14 cellular contexts compared by ENCODE assay signal in the genomic region with DNA sequence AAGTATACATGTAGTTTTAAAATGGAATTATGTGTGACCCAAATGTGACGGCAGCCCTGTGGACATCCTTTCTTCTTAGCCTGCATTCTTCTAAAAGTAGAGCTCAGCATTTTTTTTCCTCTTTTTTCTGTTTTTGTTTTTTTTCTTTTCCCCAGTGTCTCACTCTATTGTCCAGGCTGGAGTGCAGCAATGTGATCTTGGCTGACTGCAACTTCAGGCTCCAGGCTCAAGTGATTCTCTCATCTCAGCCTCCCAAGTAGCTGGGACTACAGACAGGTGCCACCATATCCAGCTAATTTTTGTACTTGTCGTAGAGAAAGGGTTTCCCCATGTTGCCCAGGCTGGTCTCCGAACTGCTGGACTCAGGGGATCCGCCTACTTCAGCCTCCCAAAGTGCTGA.
DNase-seq lines count a peak whose midpoint lies in the region; ATAC-seq and TF ChIP-seq lines count a peak whose summit lies in the region.
"Had no signal": no experiment of that assay in that cellular context is flagged by ENCODE, and none has a peak within 500 bp of the region (broad histone marks: within the 10 kb centered on the region; RNA-seq: fewer than 3 reads in every experiment).

No MANE protein-coding gene starts in this region.

- H2BK15ac ChIP-seq in mesenchymal stem cell (ENCODE audit: low read depth, poor library complexity, severe bottlenecking): no peak overlapping the region

- no peaks in the 10 kb centered on the region for H4K20me1 ChIP-seq in GM23338 (replicated peaks; ENCODE audit: insufficient read depth)
- H4K20me1 ChIP-seq in GM23248 (ENCODE audit: insufficient read depth): no peaks in the 10 kb centered on the region
- H4K20me1 ChIP-seq: BLaER1 treated with 17β-estradiol and CSF1 and Interleukin-3, amounts not matched to agents 10 nM and 100 nM had no signal

- no peak overlapping the region for H2BK120ac ChIP-seq in mesenchymal stem cell (ENCODE audit: low read depth, low read length)

- H3K4me1 ChIP-seq in GM23338 (ENCODE audit: insufficient read depth) (peaks cover 46% of the 10 kb centered on the region), HUES64 (ENCODE audit: insufficient read depth, low read length) (peaks cover 54% of the 10 kb centered on the region), endodermal cell (ENCODE audit: control insufficient read depth, insufficient read depth, low read length) (peaks cover 3% of the 10 kb centered on the region), mesenchymal stem cell (ENCODE audit: control insufficient read depth, insufficient read depth, low read depth, low read length) (no peaks in the 10 kb centered on the region), GM23248 (ENCODE audit: insufficient read depth) (no peaks in the 10 kb centered on the region)
- H3K4me1 ChIP-seq: HAP-1 had no signal

- ATAC-seq in GM23338 (no peak), GM19397 (IDR thresholded peaks at IDR 0.05; ENCODE audit: unreplicated experiment) (no peak)

- peaks cover 12% of the 10 kb centered on the region for H3K9me3 ChIP-seq in HUES64 (ENCODE audit: insufficient read depth, low read depth, low read length)
- peaks cover 66% of the 10 kb centered on the region for H3K9me3 ChIP-seq in endodermal cell (ENCODE audit: control insufficient read depth, low read length)
- H3K9me3 ChIP-seq in mesenchymal stem cell (ENCODE audit: control insufficient read depth, low read length): peaks cover 6% of the 10 kb centered on the region
- no peaks in the 10 kb centered on the region for H3K9me3 ChIP-seq in GM23248 (ENCODE audit: low read depth)
- H3K9me3 ChIP-seq: HAP-1 had no signal

- H3K4ac ChIP-seq in mesenchymal stem cell (ENCODE audit: low read depth in 1 of 2, low read length in 2 of 2): no peak overlapping the region

- no peak for TF ChIP-seq CTCF in GM23338 (conservative IDR thresholded peaks at IDR 0.05; ENCODE audit: low read depth in 2 of 2)
- no peak for TF ChIP-seq CTCF in endodermal cell (conservative IDR thresholded peaks at IDR 0.05)

- 68% methylated on average over 4 of the region's 4 CpGs for WGBS in HUES64
- 83 to 93% methylated on average over 2 to 4 of the region's 4 CpGs for WGBS in endodermal cell (ENCODE audit: insufficient coverage in 1 of 2, insufficient read length in 1 of 2), 2 experiments
- WGBS in mesenchymal stem cell: 61% methylated on average over 4 of the region's 4 CpGs
- 26 to 36% methylated on average over 4 of the region's 4 CpGs for whole genome bisulfite sequencing in GM23248 (ENCODE audit: low coverage in 1 of 2, low lambda C conversion rate in 2 of 2, missing lambda C conversion rate in 2 of 2), 2 experiments

- H3K36me3 ChIP-seq in GM23338 (ENCODE audit: insufficient read depth) (peaks cover 6% of the 10 kb centered on the region; the same call in 1 of the 2 replicates), HUES64 (ENCODE audit: insufficient read depth, low read length) (peaks cover 12% of the 10 kb centered on the region), endodermal cell (ENCODE audit: control insufficient read depth, insufficient read depth, low read length) (peaks cover 80% of the 10 kb centered on the region), mesenchymal stem cell (ENCODE audit: control insufficient read depth in 1 of 2, insufficient read depth in 2 of 2, low read depth in 1 of 2, low read length in 2 of 2) (no peaks in the 10 kb centered on the region), GM23248 (ENCODE audit: low read depth) (no peaks in the 10 kb centered on the region)
- H3K36me3 ChIP-seq: BLaER1 treated with 17β-estradiol and CSF1 and Interleukin-3, amounts not matched to agents 10 nM and 100 nM; HAP-1 had no signal

- peak overlapping the region; percentile 94 for H3K27ac Mint-ChIP-seq in GM23338
- H3K27ac Mint-ChIP-seq in endodermal cell: peak overlapping the region; percentile 75
- H3K27ac Mint-ChIP-seq: CD4-positive, alpha-beta T cell had no signal

- no peak overlapping the region for H3K14ac ChIP-seq in mesenchymal stem cell (ENCODE audit: low read length in 2 of 2)

- no peak overlapping the region for H4K91ac ChIP-seq in mesenchymal stem cell (ENCODE audit: low read length)

- peaks cover 53% of the 10 kb centered on the region for H3K36me3 Mint-ChIP-seq in GM23338 (ENCODE audit: low read depth)
- peaks cover 72% of the 10 kb centered on the region for H3K36me3 Mint-ChIP-seq in endodermal cell (ENCODE audit: low read depth)

- no peak overlapping the region for H2BK12ac ChIP-seq in mesenchymal stem cell (ENCODE audit: low read length in 2 of 2)

- no peak overlapping the region for H3K23ac ChIP-seq in mesenchymal stem cell (ENCODE audit: low read length in 2 of 2)

- H3K4me3 Mint-ChIP-seq in GM23338: no peak overlapping the region
- no peak overlapping the region for H3K4me3 Mint-ChIP-seq in endodermal cell
- H3K4me3 Mint-ChIP-seq: CD4-positive, alpha-beta T cell had no signal

- H3K18ac ChIP-seq in mesenchymal stem cell (ENCODE audit: low read depth in 1 of 2, low read length in 2 of 2): no peak overlapping the region

- no peaks in the 10 kb centered on the region for H3K79me1 ChIP-seq in mesenchymal stem cell (replicated peaks; ENCODE audit: low read length, poor library complexity, severe bottlenecking)

- H3K79me2 ChIP-seq in GM23338 (replicated peaks; ENCODE audit: insufficient read depth) (no peaks in the 10 kb centered on the region), GM23248 (ENCODE audit: insufficient read depth) (no peaks in the 10 kb centered on the region)

- no peak overlapping the region for H4K8ac ChIP-seq in mesenchymal stem cell (ENCODE audit: low read length)

- H3K27me3 ChIP-seq in GM23338 (ENCODE audit: insufficient read depth): no peaks in the 10 kb centered on the region
- no peaks in the 10 kb centered on the region for H3K27me3 ChIP-seq in HUES64 (ENCODE audit: insufficient read depth, low read length)
- H3K27me3 ChIP-seq in endodermal cell (ENCODE audit: control insufficient read depth, insufficient read depth, low read length, poor library complexity, severe bottlenecking): no peaks in the 10 kb centered on the region
- no peaks in the 10 kb centered on the region for H3K27me3 ChIP-seq in mesenchymal stem cell (ENCODE audit: control insufficient read depth in 1 of 2, insufficient read depth in 1 of 2, low read length in 2 of 2)
- H3K27me3 ChIP-seq in GM23248 (replicated peaks; ENCODE audit: insufficient read depth): no peaks in the 10 kb centered on the region
- H3K27me3 ChIP-seq: BLaER1 treated with 17β-estradiol and CSF1 and Interleukin-3, amounts not matched to agents 10 nM and 100 nM had no signal

- H3K9me3 Mint-ChIP-seq in GM23338 (peaks cover 40% of the 10 kb centered on the region), endodermal cell (peaks cover 44% of the 10 kb centered on the region)

- H3K4me2 ChIP-seq in GM23338 (peak overlapping the region; percentile 2; the same call in 1 of the 2 replicates), mesenchymal stem cell (ENCODE audit: low read length, poor library complexity, severe bottlenecking) (no peak overlapping the region), GM23248 (ENCODE audit: unreplicated experiment) (no peak overlapping the region)
- H3K4me2 ChIP-seq: BLaER1 treated with 17β-estradiol and CSF1 and Interleukin-3, amounts not matched to agents 10 nM and 100 nM had no signal

- peaks cover 64% of the 10 kb centered on the region for H3K4me1 Mint-ChIP-seq in GM23338
- H3K4me1 Mint-ChIP-seq in endodermal cell: peaks cover 47% of the 10 kb centered on the region

- H3K9ac ChIP-seq in HUES64 (ENCODE audit: low read depth, low read length) (0 out of 2 replicates have a peak overlapping the region, but pooled peaks have one; percentile 0), endodermal cell (ENCODE audit: extremely low read depth, low read length, poor library complexity, severe bottlenecking) (no peak overlapping the region), mesenchymal stem cell (ENCODE audit: low read length) (peak overlapping the region; percentile 41), GM23248 (no peak overlapping the region)
- H3K9ac ChIP-seq: BLaER1 treated with 17β-estradiol and CSF1 and Interleukin-3, amounts not matched to agents 10 nM and 100 nM had no signal

- no peak overlapping the region for H3K4me3 ChIP-seq in GM23338
- H3K4me3 ChIP-seq in HUES64 (ENCODE audit: low read length): no peak overlapping the region
- no peak overlapping the region for H3K4me3 ChIP-seq in endodermal cell (ENCODE audit: low read length)
- no peak overlapping the region for H3K4me3 ChIP-seq in mesenchymal stem cell (ENCODE audit: insufficient read depth in 1 of 2, low read depth in 1 of 2, low read length in 2 of 2)
- no peak overlapping the region for H3K4me3 ChIP-seq in GM23248
- H3K4me3 ChIP-seq: BLaER1 treated with 17β-estradiol and CSF1 and Interleukin-3, amounts not matched to agents 10 nM and 100 nM; HAP-1 had no signal

- H3F3A ChIP-seq in GM23338 (replicated peaks; ENCODE audit: low read depth): peaks cover 15% of the 10 kb centered on the region
- no peaks in the 10 kb centered on the region for H3F3A ChIP-seq in GM23248 (ENCODE audit: insufficient read depth)

- no peak overlapping the region for H2BK5ac ChIP-seq in mesenchymal stem cell (ENCODE audit: low read depth, low read length, poor library complexity, severe bottlenecking)

- in situ Hi-C loops in GM23248 (cut with MboI): no loop called here

- peaks cover 10% of the 10 kb centered on the region for H3K27me3 Mint-ChIP-seq in GM23338 (ENCODE audit: insufficient read depth, low read depth, poor library complexity)
- no peaks in the 10 kb centered on the region for H3K27me3 Mint-ChIP-seq in endodermal cell (ENCODE audit: insufficient read depth)
- H3K27me3 Mint-ChIP-seq: CD4-positive, alpha-beta T cell had no signal

- no peak overlapping the region for H2AK5ac ChIP-seq in mesenchymal stem cell (ENCODE audit: low read length, severe bottlenecking)

- H3K9me2 ChIP-seq in GM23338 (ENCODE audit: insufficient read depth) (no peaks in the 10 kb centered on the region; the same call in 1 of the 2 replicates), GM23248 (ENCODE audit: insufficient read depth) (no peaks in the 10 kb centered on the region)

- no peak overlapping the region for H2AFZ ChIP-seq in GM23338
- no peak overlapping the region for H2AFZ ChIP-seq in mesenchymal stem cell (ENCODE audit: low read depth, low read length)
- H2AFZ ChIP-seq in GM23248: no peak overlapping the region

- DNase-seq in GM23338 (ENCODE audit: low spot score) (no peak), endodermal cell (no peak), mesenchymal stem cell (no peak), hepatic stellate cell (ENCODE audit: low spot score) (no peak), GM23248 (no peak)
- DNase-seq: 8988T; Calu3; CD4-positive, alpha-beta T cell; DMS 273 treated with DMSO at 0.1 percent for 48 hours; IMR-90 had no signal

- peak overlapping the region; percentile 99 for H3K27ac ChIP-seq in GM23338 (ENCODE audit: low read depth)
- H3K27ac ChIP-seq in HUES64 (ENCODE audit: low read depth, low read length): peak overlapping the region; percentile 100; the same call in 1 of the 2 replicates
- no peak overlapping the region for H3K27ac ChIP-seq in endodermal cell (ENCODE audit: low read depth, low read length)
- no peak overlapping the region for H3K27ac ChIP-seq in mesenchymal stem cell (ENCODE audit: low read length, poor library complexity, severe bottlenecking)
- H3K27ac ChIP-seq in GM23248: no peak overlapping the region
- H3K27ac ChIP-seq: BLaER1 treated with 17β-estradiol and CSF1 and Interleukin-3, amounts not matched to agents 10 nM and 100 nM had no signal

TF ChIP-seq in GM23338, 12 proteins besides CTCF, POLR2A, EP300 and RAD21:
- no peak for TF ChIP-seq ZNF331 (CRISPR knock-in tag; IDR thresholded peaks at IDR 0.05; ENCODE audit: low read depth)

Comparison
In these comparisons a context has a peak if more than half of its experiments do, and no peak if none do; other contexts are left out.
1. H3K27ac ChIP-seq: peak in GM23338 (single experiment) and HUES64 (single experiment); none in endodermal cell (single experiment), mesenchymal stem cell (single experiment) and GM23248 (single experiment).
2. H3K9ac ChIP-seq: peak in HUES64 (single experiment) and mesenchymal stem cell (single experiment); none in endodermal cell (single experiment) and GM23248 (single experiment).